1 cellular context compared by ENCODE assay signal in the genomic region with DNA sequence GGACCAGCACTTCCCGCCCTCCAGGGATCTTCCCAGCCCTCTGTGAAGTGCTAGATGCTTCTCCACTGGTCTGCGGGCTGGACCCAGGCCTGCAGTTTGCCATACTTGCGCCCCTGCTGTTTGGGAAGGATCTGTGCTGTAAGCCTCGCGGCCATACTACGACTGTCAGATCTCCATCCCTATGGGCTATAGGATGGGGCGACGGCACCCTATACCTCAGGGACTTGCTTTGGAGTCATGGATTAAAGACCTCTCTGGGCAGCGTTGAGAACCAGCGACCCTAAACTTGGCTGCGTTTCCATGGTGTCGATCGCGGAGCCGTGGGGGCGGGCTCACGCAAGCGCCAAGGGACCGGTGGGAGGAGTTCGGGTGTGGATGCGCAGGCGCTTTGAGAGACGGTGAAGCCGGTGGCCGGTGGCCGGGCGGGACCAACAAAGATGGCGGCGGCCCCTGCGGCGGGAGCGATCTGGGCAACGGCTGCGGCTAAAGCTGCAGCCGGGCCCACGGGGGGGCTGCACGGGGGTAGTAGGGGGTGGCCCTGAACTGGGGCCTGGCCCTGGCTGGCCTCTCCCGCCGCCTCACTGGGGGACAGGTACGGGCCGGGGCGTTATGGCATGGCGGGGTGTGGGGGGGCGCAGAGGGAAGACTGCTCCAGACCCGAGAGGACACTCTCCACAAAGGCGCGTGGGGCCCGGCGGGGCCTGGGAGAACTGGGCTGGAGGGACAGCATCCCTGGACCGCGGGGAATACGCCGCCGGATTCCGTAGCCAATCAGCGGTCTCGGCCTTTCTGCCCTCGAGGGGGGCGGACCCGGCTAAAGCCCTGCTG.
A peak's percentile ranks its signal among the peaks of the same experiment; 100 is the strongest.
TF ChIP-seq lines count a peak whose summit lies in the region.

A gene with protein sequence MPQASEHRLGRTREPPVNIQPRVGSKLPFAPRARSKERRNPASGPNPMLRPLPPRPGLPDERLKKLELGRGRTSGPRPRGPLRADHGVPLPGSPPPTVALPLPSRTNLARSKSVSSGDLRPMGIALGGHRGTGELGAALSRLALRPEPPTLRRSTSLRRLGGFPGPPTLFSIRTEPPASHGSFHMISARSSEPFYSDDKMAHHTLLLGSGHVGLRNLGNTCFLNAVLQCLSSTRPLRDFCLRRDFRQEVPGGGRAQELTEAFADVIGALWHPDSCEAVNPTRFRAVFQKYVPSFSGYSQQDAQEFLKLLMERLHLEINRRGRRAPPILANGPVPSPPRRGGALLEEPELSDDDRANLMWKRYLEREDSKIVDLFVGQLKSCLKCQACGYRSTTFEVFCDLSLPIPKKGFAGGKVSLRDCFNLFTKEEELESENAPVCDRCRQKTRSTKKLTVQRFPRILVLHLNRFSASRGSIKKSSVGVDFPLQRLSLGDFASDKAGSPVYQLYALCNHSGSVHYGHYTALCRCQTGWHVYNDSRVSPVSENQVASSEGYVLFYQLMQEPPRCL (plus strand): TSS at position 414 of the 828 bp plus-strand sequence. CDS start 1,141 bp downstream, outside the sequence.

TF ChIP-seq in HepG2, 621 proteins besides CTCF, POLR2A, EP300 and RAD21 (continued from another document and continues in another):
- TF ChIP-seq, protein P1, sequence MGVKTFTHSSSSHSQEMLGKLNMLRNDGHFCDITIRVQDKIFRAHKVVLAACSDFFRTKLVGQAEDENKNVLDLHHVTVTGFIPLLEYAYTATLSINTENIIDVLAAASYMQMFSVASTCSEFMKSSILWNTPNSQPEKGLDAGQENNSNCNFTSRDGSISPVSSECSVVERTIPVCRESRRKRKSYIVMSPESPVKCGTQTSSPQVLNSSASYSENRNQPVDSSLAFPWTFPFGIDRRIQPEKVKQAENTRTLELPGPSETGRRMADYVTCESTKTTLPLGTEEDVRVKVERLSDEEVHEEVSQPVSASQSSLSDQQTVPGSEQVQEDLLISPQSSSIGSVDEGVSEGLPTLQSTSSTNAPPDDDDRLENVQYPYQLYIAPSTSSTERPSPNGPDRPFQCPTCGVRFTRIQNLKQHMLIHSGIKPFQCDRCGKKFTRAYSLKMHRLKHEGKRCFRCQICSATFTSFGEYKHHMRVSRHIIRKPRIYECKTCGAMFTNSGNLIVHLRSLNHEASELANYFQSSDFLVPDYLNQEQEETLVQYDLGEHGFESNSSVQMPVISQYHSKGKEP (CRISPR knock-in tag; IDR thresholded peaks at IDR 0.05) = no peak
- TF ChIP-seq, protein P2, sequence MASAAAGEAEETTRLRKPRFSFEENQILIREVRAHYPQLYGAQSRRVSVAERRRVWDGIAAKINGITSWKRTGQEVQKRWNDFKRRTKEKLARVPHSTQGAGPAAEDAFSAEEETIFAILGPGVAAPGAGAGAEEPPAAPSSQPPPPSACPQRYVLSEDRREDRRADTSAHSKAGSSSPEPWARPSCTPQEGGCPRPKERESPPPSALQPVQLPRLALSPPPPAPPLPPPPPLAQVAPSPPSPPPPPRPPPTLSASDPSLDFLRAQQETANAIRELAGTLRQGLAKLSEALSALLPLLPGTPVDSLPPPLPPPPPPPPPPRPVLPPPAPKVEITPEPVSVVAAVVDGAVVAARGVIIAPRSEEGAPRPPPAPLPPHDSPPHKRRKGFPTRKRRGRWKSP (CRISPR knock-in tag; IDR thresholded peaks at IDR 0.05) = no peak
- TF ChIP-seq PCBP2 (optimal IDR thresholded peaks at IDR 0.05; ENCODE audit: low read depth, low read length, poor library complexity, severe bottlenecking) = no peak
- no peak for TF ChIP-seq ZNF552 (CRISPR knock-in tag; IDR thresholded peaks at IDR 0.05; ENCODE audit: borderline replicate concordance)
- TF ChIP-seq FOXP4 (CRISPR knock-in tag; IDR thresholded peaks at IDR 0.05) = no peak
- TF ChIP-seq TBL1XR1 (IDR thresholded peaks at IDR 0.05; ENCODE audit: borderline replicate concordance, low read length, partially characterized antibody) = no peak
- TF ChIP-seq GZF1 (CRISPR knock-in tag; IDR thresholded peaks at IDR 0.05) = no peak
- TF ChIP-seq, protein P3, sequence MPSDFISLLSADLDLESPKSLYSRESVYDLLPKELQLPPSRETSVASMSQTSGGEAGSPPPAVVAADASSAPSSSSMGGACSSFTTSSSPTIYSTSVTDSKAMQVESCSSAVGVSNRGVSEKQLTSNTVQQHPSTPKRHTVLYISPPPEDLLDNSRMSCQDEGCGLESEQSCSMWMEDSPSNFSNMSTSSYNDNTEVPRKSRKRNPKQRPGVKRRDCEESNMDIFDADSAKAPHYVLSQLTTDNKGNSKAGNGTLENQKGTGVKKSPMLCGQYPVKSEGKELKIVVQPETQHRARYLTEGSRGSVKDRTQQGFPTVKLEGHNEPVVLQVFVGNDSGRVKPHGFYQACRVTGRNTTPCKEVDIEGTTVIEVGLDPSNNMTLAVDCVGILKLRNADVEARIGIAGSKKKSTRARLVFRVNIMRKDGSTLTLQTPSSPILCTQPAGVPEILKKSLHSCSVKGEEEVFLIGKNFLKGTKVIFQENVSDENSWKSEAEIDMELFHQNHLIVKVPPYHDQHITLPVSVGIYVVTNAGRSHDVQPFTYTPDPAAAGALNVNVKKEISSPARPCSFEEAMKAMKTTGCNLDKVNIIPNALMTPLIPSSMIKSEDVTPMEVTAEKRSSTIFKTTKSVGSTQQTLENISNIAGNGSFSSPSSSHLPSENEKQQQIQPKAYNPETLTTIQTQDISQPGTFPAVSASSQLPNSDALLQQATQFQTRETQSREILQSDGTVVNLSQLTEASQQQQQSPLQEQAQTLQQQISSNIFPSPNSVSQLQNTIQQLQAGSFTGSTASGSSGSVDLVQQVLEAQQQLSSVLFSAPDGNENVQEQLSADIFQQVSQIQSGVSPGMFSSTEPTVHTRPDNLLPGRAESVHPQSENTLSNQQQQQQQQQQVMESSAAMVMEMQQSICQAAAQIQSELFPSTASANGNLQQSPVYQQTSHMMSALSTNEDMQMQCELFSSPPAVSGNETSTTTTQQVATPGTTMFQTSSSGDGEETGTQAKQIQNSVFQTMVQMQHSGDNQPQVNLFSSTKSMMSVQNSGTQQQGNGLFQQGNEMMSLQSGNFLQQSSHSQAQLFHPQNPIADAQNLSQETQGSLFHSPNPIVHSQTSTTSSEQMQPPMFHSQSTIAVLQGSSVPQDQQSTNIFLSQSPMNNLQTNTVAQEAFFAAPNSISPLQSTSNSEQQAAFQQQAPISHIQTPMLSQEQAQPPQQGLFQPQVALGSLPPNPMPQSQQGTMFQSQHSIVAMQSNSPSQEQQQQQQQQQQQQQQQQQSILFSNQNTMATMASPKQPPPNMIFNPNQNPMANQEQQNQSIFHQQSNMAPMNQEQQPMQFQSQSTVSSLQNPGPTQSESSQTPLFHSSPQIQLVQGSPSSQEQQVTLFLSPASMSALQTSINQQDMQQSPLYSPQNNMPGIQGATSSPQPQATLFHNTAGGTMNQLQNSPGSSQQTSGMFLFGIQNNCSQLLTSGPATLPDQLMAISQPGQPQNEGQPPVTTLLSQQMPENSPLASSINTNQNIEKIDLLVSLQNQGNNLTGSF (CRISPR knock-in tag; IDR thresholded peaks at IDR 0.05) = no peak
- no peak for TF ChIP-seq CERS6 (CRISPR knock-in tag; IDR thresholded peaks at IDR 0.05)
- no peak for TF ChIP-seq ZNF510 (CRISPR knock-in tag; IDR thresholded peaks at IDR 0.05; ENCODE audit: low read depth)
- TF ChIP-seq ZNF660 (CRISPR knock-in tag; IDR thresholded peaks at IDR 0.05; ENCODE audit: borderline replicate concordance, low read depth) = no peak
- peak; percentile 32; the same call in 1 of the 2 replicates for TF ChIP-seq HES4 (CRISPR knock-in tag; IDR thresholded peaks at IDR 0.05; ENCODE audit: borderline replicate concordance)
- TF ChIP-seq MTERF4 (CRISPR knock-in tag; IDR thresholded peaks at IDR 0.05) = no peak
- no peak for TF ChIP-seq ZNF577 (CRISPR knock-in tag; IDR thresholded peaks at IDR 0.05; ENCODE audit: borderline replicate concordance, low read depth)
- TF ChIP-seq ZSCAN30 (CRISPR knock-in tag; IDR thresholded peaks at IDR 0.05) = no peak
- TF ChIP-seq AKAP8 (CRISPR knock-in tag; IDR thresholded peaks at IDR 0.05) = no peak
- no peak for TF ChIP-seq NFKBIZ (CRISPR knock-in tag; IDR thresholded peaks at IDR 0.05)
- TF ChIP-seq EZH2 (conservative IDR thresholded peaks at IDR 0.05; ENCODE audit: low read depth, low read length) = no peak
- TF ChIP-seq SP4 (CRISPR knock-in tag; IDR thresholded peaks at IDR 0.05) = peak; percentile 87
- TF ChIP-seq ZHX2 (IDR thresholded peaks at IDR 0.05; ENCODE audit: low read depth) = peak; percentile 81
- TF ChIP-seq ZHX2 (CRISPR knock-in tag; IDR thresholded peaks at IDR 0.05; ENCODE audit: borderline replicate concordance) = no peak
- TF ChIP-seq MATR3 (CRISPR knock-in tag; IDR thresholded peaks at IDR 0.05) = no peak
- TF ChIP-seq SOX13 (IDR thresholded peaks at IDR 0.05) = no peak
- no peak for TF ChIP-seq SOX13 (CRISPR knock-in tag; conservative IDR thresholded peaks at IDR 0.05 in 1 of 2, IDR thresholded peaks at IDR 0.05 in 1 of 2)
- TF ChIP-seq ARNT2 (CRISPR knock-in tag; IDR thresholded peaks at IDR 0.05; ENCODE audit: low read depth) = no peak
- TF ChIP-seq, protein P4, sequence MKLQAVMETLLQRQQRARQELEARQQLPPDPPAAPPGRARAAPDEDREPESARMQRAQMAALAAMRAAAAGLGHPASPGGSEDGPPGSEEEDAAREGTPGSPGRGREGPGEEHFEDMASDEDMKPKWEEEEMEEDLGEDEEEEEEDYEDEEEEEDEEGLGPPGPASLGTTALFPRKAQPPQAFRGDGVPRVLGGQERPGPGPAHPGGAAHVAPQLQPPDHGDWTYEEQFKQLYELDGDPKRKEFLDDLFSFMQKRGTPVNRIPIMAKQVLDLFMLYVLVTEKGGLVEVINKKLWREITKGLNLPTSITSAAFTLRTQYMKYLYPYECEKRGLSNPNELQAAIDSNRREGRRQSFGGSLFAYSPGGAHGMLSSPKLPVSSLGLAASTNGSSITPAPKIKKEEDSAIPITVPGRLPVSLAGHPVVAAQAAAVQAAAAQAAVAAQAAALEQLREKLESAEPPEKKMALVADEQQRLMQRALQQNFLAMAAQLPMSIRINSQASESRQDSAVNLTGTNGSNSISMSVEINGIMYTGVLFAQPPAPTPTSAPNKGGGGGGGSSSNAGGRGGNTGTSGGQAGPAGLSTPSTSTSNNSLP (IDR thresholded peaks at IDR 0.05; ENCODE audit: low read depth, low read length) = no peak
